In the genomic region with DNA sequence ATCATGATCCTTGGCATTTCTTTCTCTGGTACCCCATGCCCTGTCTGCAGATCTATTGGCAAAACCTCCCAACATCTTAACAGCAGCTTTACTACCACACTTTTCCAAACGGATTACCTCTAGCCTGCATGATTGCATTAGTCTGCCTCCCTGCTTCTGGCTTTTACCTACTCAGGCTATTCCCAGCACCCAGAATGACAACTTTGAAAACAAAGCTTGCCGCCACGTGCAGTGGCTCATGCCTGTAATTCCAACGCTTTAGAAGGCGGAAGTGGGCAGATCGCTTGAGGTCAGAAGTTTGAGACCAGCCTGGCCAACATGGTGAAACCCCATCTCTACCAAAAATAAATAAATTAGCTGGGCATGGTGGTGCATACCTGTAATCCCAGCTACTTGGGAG, we compare ENCODE assay signal across 16 cellular contexts.
A peak's percentile ranks its signal among the peaks of the same experiment; 100 is the strongest.
DNase-seq lines count a peak whose midpoint lies in the region; ATAC-seq and TF ChIP-seq lines count a peak whose summit lies in the region.
"Had no signal": no experiment of that assay in that cellular context is flagged by ENCODE, and none has a peak within 500 bp of the region (broad histone marks: within the 10 kb centered on the region; RNA-seq: fewer than 3 reads in every experiment).

No MANE protein-coding gene starts in this region.

- peaks cover 6% of the 10 kb centered on the region for H3K36me3 ChIP-seq in mesendoderm (ENCODE audit: control insufficient read depth, insufficient read depth, low read length)

- no peaks in the 10 kb centered on the region for H3K27me3 Mint-ChIP-seq in activated T-cell treated with anti-CD3 and anti-CD28 coated beads, Interleukin-2, amount 50 U/mL, for 72 hours (ENCODE audit: low read depth)
- H3K27me3 Mint-ChIP-seq in WTC11 (ENCODE audit: low read depth), result no peaks in the 10 kb centered on the region
- H3K27me3 Mint-ChIP-seq: B cell had no signal

- no peak overlapping the region for H3K9ac ChIP-seq in mesendoderm (ENCODE audit: low read length)
- H3K9ac ChIP-seq: BLaER1 treated with 17β-estradiol and CSF1 and Interleukin-3, amounts not matched to agents 10 nM and 100 nM had no signal

- H3K4ac ChIP-seq in mesendoderm (ENCODE audit: low read depth, low read length), result no peak overlapping the region

- H3K4me1 ChIP-seq in mesendoderm (ENCODE audit: control insufficient read depth, low read depth, low read length), result no peaks in the 10 kb centered on the region
- H3K4me1 ChIP-seq: HAP-1 had no signal

- H3K27ac ChIP-seq in mesendoderm (ENCODE audit: low read depth, low read length), result no peak overlapping the region
- H3K27ac ChIP-seq: BLaER1 treated with 17β-estradiol and CSF1 and Interleukin-3, amounts not matched to agents 10 nM and 100 nM; HL-60 had no signal

- no peaks in the 10 kb centered on the region for H3K4me1 Mint-ChIP-seq in activated T-cell treated with anti-CD3 and anti-CD28 coated beads, Interleukin-2, amount 50 U/mL, for 72 hours (ENCODE audit: low read depth)
- peaks cover 10% of the 10 kb centered on the region for H3K4me1 Mint-ChIP-seq in WTC11
- H3K4me1 Mint-ChIP-seq in stimulated activated effector memory CD8-positive, alpha-beta T cell treated with anti-CD3 and anti-CD28 coated beads, Interleukin-12 subunit alpha, Interleukin-12 subunit beta, amount 100 ng/mL, for 72 hours, result peaks cover 11% of the 10 kb centered on the region

- no peak overlapping the region for H3K4me3 ChIP-seq in mesendoderm (ENCODE audit: low read length)
- H3K4me3 ChIP-seq: BLaER1 treated with 17β-estradiol and CSF1 and Interleukin-3, amounts not matched to agents 10 nM and 100 nM; HAP-1 had no signal

- H3K79me2 ChIP-seq in mesendoderm (ENCODE audit: control insufficient read depth, insufficient read depth, low read length), result no peaks in the 10 kb centered on the region

- no peak overlapping the region for H3K4me3 Mint-ChIP-seq in activated T-cell treated with anti-CD3 and anti-CD28 coated beads, Interleukin-2, amount 50 U/mL, for 72 hours
- H3K4me3 Mint-ChIP-seq in WTC11, result no peak overlapping the region
- H3K4me3 Mint-ChIP-seq in stimulated activated effector memory CD8-positive, alpha-beta T cell treated with anti-CD3 and anti-CD28 coated beads, Interleukin-12 subunit alpha, Interleukin-12 subunit beta, amount 100 ng/mL, for 72 hours, result no peak overlapping the region
- H3K4me3 Mint-ChIP-seq: B cell; CD8-positive, alpha-beta T cell had no signal

- no peak overlapping the region for H4K5ac ChIP-seq in mesendoderm (ENCODE audit: low read length)

- no peak overlapping the region for H3K4me2 ChIP-seq in mesendoderm (ENCODE audit: low read length)
- H3K4me2 ChIP-seq: BLaER1 treated with 17β-estradiol and CSF1 and Interleukin-3, amounts not matched to agents 10 nM and 100 nM had no signal

- CTCF ChIA-PET in WTC11 (lab: Charles Lee), result interaction anchor here (0.6 to 0.7 kb wide), 2 partner anchors 110 to 354 kb away, joined by 3 to 4 read pairs; no protein-coding TSS in a partner anchor

- H3K27ac Mint-ChIP-seq in activated T-cell treated with anti-CD3 and anti-CD28 coated beads, Interleukin-2, amount 50 U/mL, for 72 hours, result peak overlapping the region; percentile 9
- peak overlapping the region; percentile 78 for H3K27ac Mint-ChIP-seq in WTC11
- peak overlapping the region; percentile 9 for H3K27ac Mint-ChIP-seq in stimulated activated effector memory CD8-positive, alpha-beta T cell treated with anti-CD3 and anti-CD28 coated beads, Interleukin-12 subunit alpha, Interleukin-12 subunit beta, amount 100 ng/mL, for 72 hours
- H3K27ac Mint-ChIP-seq: B cell had no signal

- H4K8ac ChIP-seq in mesendoderm (ENCODE audit: low read depth, low read length), result no peak overlapping the region

- no peak overlapping the region for H3K18ac ChIP-seq in mesendoderm (ENCODE audit: low read length)

- no peaks in the 10 kb centered on the region for H3K27me3 ChIP-seq in mesendoderm (ENCODE audit: insufficient read depth, low read length, poor library complexity)
- H3K27me3 ChIP-seq: BLaER1 treated with 17β-estradiol and CSF1 and Interleukin-3, amounts not matched to agents 10 nM and 100 nM had no signal

- H2BK15ac ChIP-seq in mesendoderm (replicated peaks; ENCODE audit: low read depth), result no peak overlapping the region

- no peak for ATAC-seq in activated T-cell treated with anti-CD3 and anti-CD28 coated beads, Interleukin-2, amount 50 U/mL, for 72 hours (replicated peaks in 1 of 2)
- no peak for ATAC-seq in WTC11
- ATAC-seq in stimulated activated effector memory CD8-positive, alpha-beta T cell treated with anti-CD3 and anti-CD28 coated beads, Interleukin-12 subunit alpha, Interleukin-12 subunit beta, amount 100 ng/mL, for 72 hours, result no peak
- ATAC-seq: CD8-positive, alpha-beta T cell had no signal

- in situ Hi-C loops in ACHN (cut with HindIII; ENCODE audit: low pct_ligation_motif_present, low pct_unique_long_range_greater_than_20kb, low sequenced_read_pairs), result no loop called here

- H3K56ac ChIP-seq in mesendoderm (ENCODE audit: low read length), result no peak overlapping the region

- H2BK120ac ChIP-seq in mesendoderm (ENCODE audit: low read depth, low read length), result no peak overlapping the region

- no peak overlapping the region for H2BK5ac ChIP-seq in mesendoderm (ENCODE audit: low read length)

- no peak for TF ChIP-seq CTCF in WTC11 (IDR thresholded peaks at IDR 0.05)

- H3K23ac ChIP-seq in mesendoderm (ENCODE audit: low read length), result no peak overlapping the region

- WGBS in mesendoderm (ENCODE audit: extremely low coverage, insufficient coverage, low lambda C conversion rate), result no CpG with 5 or more reads among the region's 6 CpGs

- POLR2A ChIA-PET in WTC11 (lab: Charles Lee), result interaction anchor here (0.6 kb wide), 1 partner anchor 64 kb away, joined by 5 read pairs; no protein-coding TSS in a partner anchor

- H3K79me1 ChIP-seq in mesendoderm (ENCODE audit: low read length), result peaks cover 4% of the 10 kb centered on the region

- H3K36me3 Mint-ChIP-seq in activated T-cell treated with anti-CD3 and anti-CD28 coated beads, Interleukin-2, amount 50 U/mL, for 72 hours (ENCODE audit: insufficient read depth in 2 of 2), result peaks cover 9 to 11% of the 10 kb centered on the region in 2 donors
- H3K36me3 Mint-ChIP-seq in WTC11, result peaks cover 42% of the 10 kb centered on the region
- peaks cover 74% of the 10 kb centered on the region for H3K36me3 Mint-ChIP-seq in stimulated activated effector memory CD8-positive, alpha-beta T cell treated with anti-CD3 and anti-CD28 coated beads, Interleukin-12 subunit alpha, Interleukin-12 subunit beta, amount 100 ng/mL, for 72 hours

- H2AK5ac ChIP-seq in mesendoderm (ENCODE audit: low read length), result no peak overlapping the region

- no peak for DNase-seq in activated T-cell treated with anti-CD3 and anti-CD28 coated beads, Interleukin-2, amount 50 U/mL, for 72 hours
- no peak for DNase-seq in activated T-cell treated with anti-CD3 and anti-CD28 coated beads, Interleukin-2, amount 50 U/mL, for 1 hour
- DNase-seq in WTC11 (ENCODE audit: low spot score) (no peak), mesenteric fat pad (ENCODE audit: low spot score) (peak; percentile 22), ACHN (no peak), mesendoderm (no peak)
- no peak for DNase-seq in stimulated activated effector memory CD8-positive, alpha-beta T cell treated with anti-CD3 and anti-CD28 coated beads, Interleukin-12 subunit alpha, Interleukin-12 subunit beta, amount 100 ng/mL, for 72 hours (ENCODE audit: low spot score in 2 of 2)
- DNase-seq: 8988T; Calu3; CD8-positive, alpha-beta T cell; DMS79 treated with DMSO at 0.1 percent for 48 hours; GF-D8 had no signal

- H3K9me3 Mint-ChIP-seq in activated T-cell treated with anti-CD3 and anti-CD28 coated beads, Interleukin-2, amount 50 U/mL, for 72 hours, result no peaks in the 10 kb centered on the region
- H3K9me3 Mint-ChIP-seq in WTC11, result no peaks in the 10 kb centered on the region
- no peaks in the 10 kb centered on the region for H3K9me3 Mint-ChIP-seq in stimulated activated effector memory CD8-positive, alpha-beta T cell treated with anti-CD3 and anti-CD28 coated beads, Interleukin-12 subunit alpha, Interleukin-12 subunit beta, amount 100 ng/mL, for 72 hours
- H3K9me3 Mint-ChIP-seq: CD8-positive, alpha-beta T cell had no signal

TF ChIP-seq in WTC11, 78 proteins besides CTCF, POLR2A, EP300 and RAD21:
- TF ChIP-seq CDX4 (CRISPR knock-in tag; IDR thresholded peaks at IDR 0.05; ENCODE audit: borderline replicate concordance) (no peak), GABPB1 (CRISPR knock-in tag; IDR thresholded peaks at IDR 0.05) (no peak), JAZF1 (CRISPR knock-in tag; IDR thresholded peaks at IDR 0.05) (no peak), ZSCAN18 (CRISPR knock-in tag; IDR thresholded peaks at IDR 0.05) (no peak), SP1 (CRISPR knock-in tag; conservative IDR thresholded peaks at IDR 0.05) (no peak), JUN (CRISPR knock-in tag; IDR thresholded peaks at IDR 0.05) (no peak), NR2C2 (CRISPR knock-in tag; IDR thresholded peaks at IDR 0.05) (no peak)
- TF ChIP-seq, protein P1, sequence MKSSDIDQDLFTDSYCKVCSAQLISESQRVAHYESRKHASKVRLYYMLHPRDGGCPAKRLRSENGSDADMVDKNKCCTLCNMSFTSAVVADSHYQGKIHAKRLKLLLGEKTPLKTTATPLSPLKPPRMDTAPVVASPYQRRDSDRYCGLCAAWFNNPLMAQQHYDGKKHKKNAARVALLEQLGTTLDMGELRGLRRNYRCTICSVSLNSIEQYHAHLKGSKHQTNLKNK (CRISPR knock-in tag; IDR thresholded peaks at IDR 0.05), result no peak
TF ChIP-seq in WTC11: peak in this region for 0.

Comparison
In these comparisons a context has a peak if more than half of its experiments do, and no peak if none do; other contexts are left out.
1. H3K27ac Mint-ChIP-seq: peak in every context shown above with its lines; median percentile 78 in WTC11; 9 in activated T-cell treated with anti-CD3 and anti-CD28 coated beads, Interleukin-2, amount 50 U/mL, for 72 hours; 9 in stimulated activated effector memory CD8-positive, alpha-beta T cell treated with anti-CD3 and anti-CD28 coated beads, Interleukin-12 subunit alpha, Interleukin-12 subunit beta, amount 100 ng/mL, for 72 hours.